Comparison of ENCODE assay signal across 8 cellular contexts in the genomic region with DNA sequence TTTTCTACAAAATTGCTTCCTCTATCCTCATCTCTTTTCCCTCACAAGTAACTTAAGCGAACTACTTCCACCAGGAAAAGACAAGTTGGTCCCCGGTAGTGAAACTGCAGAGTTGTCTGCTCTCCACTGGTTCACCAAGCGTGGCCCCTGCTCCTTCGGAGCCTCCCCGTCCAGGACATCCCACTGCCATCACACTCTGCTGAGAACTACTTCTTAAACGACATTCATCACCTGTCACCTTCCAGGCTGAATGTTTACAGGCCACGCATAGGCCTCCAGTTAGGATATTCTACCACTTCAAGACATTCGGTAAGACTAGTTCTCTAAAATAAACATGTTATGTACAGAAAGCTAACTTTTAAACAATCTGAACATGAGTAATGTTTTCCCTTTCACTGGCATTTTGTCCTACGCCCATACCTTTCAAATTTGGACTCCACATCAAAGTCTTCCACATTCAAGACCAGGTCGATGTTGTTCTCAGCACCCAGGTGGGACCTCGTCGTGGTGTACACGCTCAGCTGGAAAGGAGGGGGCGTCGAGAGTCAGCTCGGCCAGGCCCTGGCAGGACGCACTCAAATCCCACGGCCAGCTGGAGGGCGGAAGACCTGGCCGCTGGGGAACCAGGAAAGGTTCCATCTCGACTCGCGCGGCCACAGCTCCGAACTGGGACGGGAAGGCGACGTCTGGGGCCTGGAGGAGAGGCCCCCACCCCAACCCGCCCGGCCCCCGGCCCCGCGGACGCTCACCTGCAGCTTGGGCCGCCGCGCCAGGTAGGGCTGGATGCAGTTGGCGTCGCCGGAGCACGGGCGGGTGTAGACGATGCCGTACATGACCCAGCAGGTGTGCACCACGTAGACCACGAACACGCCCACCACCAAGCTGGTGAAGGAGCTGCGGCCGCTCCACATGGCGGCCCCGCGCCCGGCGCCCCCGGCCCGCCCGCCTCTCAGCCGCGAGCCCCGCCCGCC. TPM values are rescaled to one million over a fixed set of nuclear protein-coding genes. Genes with fewer than 3 reads are reported as not detected.
DNase-seq lines count a peak whose midpoint lies in the region; ATAC-seq and TF ChIP-seq lines count a peak whose summit lies in the region.

No MANE protein-coding gene starts in this region.

- ATAC-seq in HG03439 (IDR thresholded peaks at IDR 0.05; ENCODE audit: unreplicated experiment): peak; percentile 18
- ATAC-seq in activated B cell treated with CpG ODN at 0.5 μM for 24 hours (ENCODE audit: low read depth): no peak
- ATAC-seq in omental fat pad (ENCODE audit: low FRiP score): peak; percentile 50
- ATAC-seq in HG03469 (IDR thresholded peaks at IDR 0.05; ENCODE audit: unreplicated experiment): no peak

- intact Hi-C loops in activated B cell treated with CpG ODN at 0.5 μM for 24 hours (cut with micrococcal nuclease): loop anchor here (2.0 to 10.0 kb wide), 3 partner anchors 141 to 297 kb away; a partner anchor contains a TSS

- TF ChIP-seq CTCF in AG09309 (IDR thresholded peaks at IDR 0.05; ENCODE audit: control insufficient read depth, insufficient read depth, low read depth, low read length, missing control alignments) (no peak), activated B cell treated with CpG ODN at 0.5 μM for 24 hours (IDR thresholded peaks at IDR 0.05) (no peak), omental fat pad (IDR thresholded peaks at IDR 0.05) (no peak)

- H3K4me3 ChIP-seq in AG09309 (ENCODE audit: control insufficient read depth, low read depth, low read length): peak overlapping the region; percentile 64

- H3K36me3 Mint-ChIP-seq in activated B cell treated with CpG ODN at 0.5 μM for 24 hours (ENCODE audit: low read depth): peaks cover 35% of the 10 kb centered on the region

- H3K27ac Mint-ChIP-seq in activated B cell treated with CpG ODN at 0.5 μM for 24 hours: peak overlapping the region; percentile 80

- H3K4me1 Mint-ChIP-seq in activated B cell treated with CpG ODN at 0.5 μM for 24 hours: peaks cover 37% of the 10 kb centered on the region

- POLR2A ChIA-PET in activated B cell treated with CpG ODN at 0.5 μM for 24 hours (lab: Charles Lee): interaction anchor here (0.6 to 2.9 kb wide), 14 partner anchors 18 to 290 kb away, joined by 3 to 14 read pairs (median 4); no protein-coding TSS in a partner anchor

- no peak for TF ChIP-seq POLR2A in erythroblast (IDR thresholded peaks at IDR 0.05; ENCODE audit: low read length)

- H3K4me3 Mint-ChIP-seq in activated B cell treated with CpG ODN at 0.5 μM for 24 hours: peak overlapping the region; percentile 88

- H3K9me3 Mint-ChIP-seq in activated B cell treated with CpG ODN at 0.5 μM for 24 hours: no peaks in the 10 kb centered on the region

- CTCF ChIA-PET in activated B cell treated with CpG ODN at 0.5 μM for 24 hours (lab: Charles Lee): interaction anchor here (1.0 kb wide), 2 partner anchors 42 to 250 kb away, joined by 3 read pairs; no protein-coding TSS in a partner anchor

- DNase-seq in AG09309 (ENCODE audit: low read depth) (no peak), GM19238 (ENCODE audit: insufficient read length, low spot score) (peak; percentile 30), activated B cell treated with CpG ODN at 0.5 μM for 24 hours (no peak), erythroblast (lab: John Stamatoyannopoulos, UW) (peak; percentile 43 to 55), omental fat pad (ENCODE audit: low spot score) (no peak), NCI-H774 (lab: John Stamatoyannopoulos, UW) (no peak)

- no peaks in the 10 kb centered on the region for H3K27me3 Mint-ChIP-seq in activated B cell treated with CpG ODN at 0.5 μM for 24 hours

RNA-seq across cellular contexts. Expression of a gene that starts 0.7 kb away (rescaled TPM):
- total RNA-seq in activated B cell treated with CpG ODN at 0.5 μM for 24 hours (87.5 and 100 TPM in 2 replicates), omental fat pad (100 to 1,000 TPM in 2 of 4 donors, 10 to 100 TPM in 2; 65.0 to 165 (median 106) TPM)

RNA-seq across cellular contexts. Expression of a gene that starts 49.3 kb away (rescaled TPM):
- total RNA-seq in activated B cell treated with CpG ODN at 0.5 μM for 24 hours (0.22 and 0.35 TPM in 2 replicates), omental fat pad (not detected)

Comparison
In these comparisons a context has a peak if more than half of its experiments do, and no peak if none do; other contexts are left out.
1. DNase-seq: peak in GM19238 (single experiment) and erythroblast (2 of 2); none in AG09309 (single experiment), activated B cell treated with CpG ODN at 0.5 μM for 24 hours (single experiment), omental fat pad (single experiment) and NCI-H774 (single experiment).
2. ATAC-seq: peak in HG03439 (single experiment) and omental fat pad (single experiment); none in activated B cell treated with CpG ODN at 0.5 μM for 24 hours (single experiment) and HG03469 (single experiment).